Comparison of ENCODE assay signal across 19 cellular contexts in the genomic region with DNA sequence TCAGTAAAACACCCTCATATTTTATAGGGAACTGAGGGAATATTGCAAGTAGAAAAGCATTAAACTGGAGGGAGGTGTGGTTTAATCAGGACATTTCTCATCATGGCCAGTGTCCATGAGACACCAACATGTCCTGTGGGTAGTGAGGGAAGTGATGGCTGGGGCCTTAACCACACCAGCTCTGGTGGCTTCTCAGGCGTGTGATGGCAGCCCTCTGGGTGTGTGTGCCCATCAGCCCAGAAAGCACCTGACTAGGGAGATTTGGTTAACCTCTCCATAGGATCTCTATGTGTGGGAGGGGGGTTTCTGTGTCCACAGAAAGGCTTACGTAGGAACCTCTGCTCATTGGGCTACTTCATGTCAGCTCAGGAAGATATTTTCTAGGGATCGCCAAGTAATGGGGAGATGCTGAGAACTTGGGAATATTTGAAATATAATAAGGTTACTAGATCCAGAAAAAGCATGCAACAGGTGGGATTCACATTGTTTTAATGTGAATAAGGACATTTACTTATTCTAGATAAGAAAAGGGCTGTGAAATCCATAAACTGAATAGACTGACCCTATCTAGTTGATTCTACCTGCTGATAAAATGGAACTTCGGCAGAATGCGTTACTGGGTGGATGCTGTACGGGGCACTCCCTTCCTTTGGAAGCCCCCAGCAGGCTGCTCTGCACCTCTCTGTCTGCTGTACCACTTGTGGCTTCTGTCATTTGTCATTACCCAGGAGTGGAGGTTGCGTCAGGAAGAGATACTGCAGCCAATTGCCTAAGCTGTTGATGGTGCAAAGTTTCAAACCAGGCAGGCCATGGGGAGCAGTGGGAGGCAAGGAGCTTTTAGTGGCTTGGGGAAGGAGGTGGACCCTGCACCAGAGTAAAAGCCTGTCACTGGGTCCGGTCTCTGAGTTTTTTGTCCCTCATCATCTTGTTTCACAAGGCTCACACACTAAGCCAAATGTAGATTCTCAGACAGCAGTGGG. TPM values are rescaled to one million over a fixed set of nuclear protein-coding genes. Genes with fewer than 3 reads are reported as not detected.
A peak's percentile ranks its signal among the peaks of the same experiment; 100 is the strongest.
DNase-seq lines count a peak whose midpoint lies in the region; ATAC-seq and TF ChIP-seq lines count a peak whose summit lies in the region.
"Had no signal": no experiment of that assay in that cellular context is flagged by ENCODE, and none has a peak within 500 bp of the region (broad histone marks: within the 10 kb centered on the region; RNA-seq: fewer than 3 reads in every experiment).

No MANE protein-coding gene starts in this region.

- TF ChIP-seq CTCF in activated B cell treated with CpG ODN at 0.5 μM for 24 hours (IDR thresholded peaks at IDR 0.05) (no peak), vagina (IDR thresholded peaks at IDR 0.05) (no peak)

- no peak overlapping the region for H3K4me3 Mint-ChIP-seq in activated B cell treated with CpG ODN at 0.5 μM for 24 hours
- H3K4me3 Mint-ChIP-seq: GM23338 had no signal

- H4K5ac ChIP-seq in mesendoderm (ENCODE audit: low read length), result no peak overlapping the region

- CTCF ChIA-PET in activated B cell treated with CpG ODN at 0.5 μM for 24 hours (lab: Charles Lee), result interaction anchor here (0.7 to 2.0 kb wide), 6 partner anchors 9 to 92 kb away, joined by 3 to 12 read pairs (median 4); no protein-coding TSS in a partner anchor

- H2AK5ac ChIP-seq in mesendoderm (ENCODE audit: low read length), result no peak overlapping the region

- H3K4ac ChIP-seq in mesendoderm (ENCODE audit: low read depth, low read length), result no peak overlapping the region

- ATAC-seq in right cardiac atrium (peak; percentile 27 to 33), activated B cell treated with CpG ODN at 0.5 μM for 24 hours (ENCODE audit: low read depth) (no peak), HG03108 (IDR thresholded peaks at IDR 0.05; ENCODE audit: unreplicated experiment) (no peak), HG02678 (IDR thresholded peaks at IDR 0.05; ENCODE audit: unreplicated experiment) (no peak)
- ATAC-seq: A549, PC-3 had no signal

- DNase-seq in right cardiac atrium (peak in 1 of 3 donors; percentile 50), cardiac septum (ENCODE audit: low spot score) (no peak), activated B cell treated with CpG ODN at 0.5 μM for 24 hours (no peak), mesendoderm (peak; percentile 57), vagina (ENCODE audit: extremely low spot score in 2 of 2) (no peak), T-helper 1 cell (no peak)
- DNase-seq: C1 segment of cervical spinal cord, DMS 273 treated with DMSO at 0.1 percent for 48 hours, GF-D8, NCI-H1092, NCI-H2081 treated with DMSO at 0.1 percent for 48 hours, NCI-H510A, NCI-H774, PC-3 had no signal

- no peak for TF ChIP-seq POLR2A in vagina (IDR thresholded peaks at IDR 0.05)

- H3K4me1 ChIP-seq in right cardiac atrium (ENCODE audit: control insufficient read depth, insufficient read depth, low read length) (no peaks in the 10 kb centered on the region), mesendoderm (ENCODE audit: control insufficient read depth, low read depth, low read length) (peaks cover 13% of the 10 kb centered on the region), vagina (peaks cover 52% of the 10 kb centered on the region)
- H3K4me1 ChIP-seq: A549 had no signal

- H3K18ac ChIP-seq in mesendoderm (ENCODE audit: low read length), result no peak overlapping the region

- no peak overlapping the region for H2BK5ac ChIP-seq in mesendoderm (ENCODE audit: low read length)

- no peak overlapping the region for H4K8ac ChIP-seq in mesendoderm (ENCODE audit: low read depth, low read length)

- peaks cover 76% of the 10 kb centered on the region for H3K36me3 Mint-ChIP-seq in activated B cell treated with CpG ODN at 0.5 μM for 24 hours (ENCODE audit: low read depth)

- no peaks in the 10 kb centered on the region for H3K27me3 Mint-ChIP-seq in activated B cell treated with CpG ODN at 0.5 μM for 24 hours

- POLR2A ChIA-PET in activated B cell treated with CpG ODN at 0.5 μM for 24 hours (lab: Charles Lee), result interaction anchor here (0.6 to 1.5 kb wide), 3 partner anchors 12 to 1791 kb away, joined by 3 to 5 read pairs (median 4); no protein-coding TSS in a partner anchor

- 64% methylated on average over 8 of the region's 8 CpGs for whole genome bisulfite sequencing in right cardiac atrium
- no CpG with 5 or more reads among the region's 8 CpGs for WGBS in mesendoderm (ENCODE audit: extremely low coverage, insufficient coverage, low lambda C conversion rate)

- H3K36me3 ChIP-seq in mesendoderm (ENCODE audit: control insufficient read depth, insufficient read depth, low read length) (no peaks in the 10 kb centered on the region), vagina (peaks cover 0 to 47% of the 10 kb centered on the region in 2 donors)

- no peak overlapping the region for H2BK120ac ChIP-seq in mesendoderm (ENCODE audit: low read depth, low read length)

- H3K79me1 ChIP-seq in mesendoderm (ENCODE audit: low read length), result no peaks in the 10 kb centered on the region

- H3K23ac ChIP-seq in mesendoderm (ENCODE audit: low read length), result no peak overlapping the region

- H3K4me1 Mint-ChIP-seq in activated B cell treated with CpG ODN at 0.5 μM for 24 hours, result peaks cover 49% of the 10 kb centered on the region

- H3K9me3 ChIP-seq in right cardiac atrium (ENCODE audit: control insufficient read depth, low read length) (no peaks in the 10 kb centered on the region), vagina (no peaks in the 10 kb centered on the region)
- H3K9me3 ChIP-seq: A549, SJSA1 had no signal

- H3K27ac ChIP-seq in right cardiac atrium (ENCODE audit: low read length), result no peak overlapping the region
- no peak overlapping the region for H3K27ac ChIP-seq in mesendoderm (ENCODE audit: low read depth, low read length)
- peak overlapping the region; percentile 53 for H3K27ac ChIP-seq in vagina
- H3K27ac ChIP-seq: A549, SJSA1 had no signal

- H3K27ac Mint-ChIP-seq in activated B cell treated with CpG ODN at 0.5 μM for 24 hours, result peak overlapping the region; percentile 63
- H3K27ac Mint-ChIP-seq: GM23338 had no signal

- no peak overlapping the region for H2BK15ac ChIP-seq in mesendoderm (replicated peaks; ENCODE audit: low read depth)

- no peak overlapping the region for H3K56ac ChIP-seq in mesendoderm (ENCODE audit: low read length)

- H3K4me2 ChIP-seq in mesendoderm (ENCODE audit: low read length), result no peak overlapping the region
- H3K4me2 ChIP-seq: A549, GM23338 had no signal

- H3K27me3 ChIP-seq in right cardiac atrium (ENCODE audit: control insufficient read depth, insufficient read depth), result no peaks in the 10 kb centered on the region
- no peaks in the 10 kb centered on the region for H3K27me3 ChIP-seq in mesendoderm (ENCODE audit: insufficient read depth, low read length, poor library complexity)
- no peaks in the 10 kb centered on the region for H3K27me3 ChIP-seq in vagina
- H3K27me3 ChIP-seq: SJSA1 had no signal

- H3K79me2 ChIP-seq in mesendoderm (ENCODE audit: control insufficient read depth, insufficient read depth, low read length), result no peaks in the 10 kb centered on the region

- no peaks in the 10 kb centered on the region for H3K9me3 Mint-ChIP-seq in activated B cell treated with CpG ODN at 0.5 μM for 24 hours
- H3K9me3 Mint-ChIP-seq: GM23338 had no signal

- H3K9ac ChIP-seq in mesendoderm (ENCODE audit: low read length), result no peak overlapping the region

- intact Hi-C loops in right cardiac atrium (cut with DNase I), result loop anchor here (5.0 to 10.0 kb wide), 4 partner anchors 80 to 217 kb away; partner anchors contain the start of gene PXK (in 2 of the 4)
- intact Hi-C loops in cardiac septum (cut with DNase I), result loop anchor here (5.0 kb wide), 1 partner anchor 80 kb away; the partner anchor contains the start of gene PXK
- intact Hi-C loops in activated B cell treated with CpG ODN at 0.5 μM for 24 hours (cut with micrococcal nuclease), result no loop called here
- intact Hi-C loops in vagina (cut with DNase I), result loop anchor here (5.0 to 10.0 kb wide), 2 partner anchors 90 to 227 kb away; no protein-coding TSS in a partner anchor

- H3K4me3 ChIP-seq in right cardiac atrium (ENCODE audit: low read length), result no peak overlapping the region
- no peak overlapping the region for H3K4me3 ChIP-seq in mesendoderm (ENCODE audit: low read length)
- no peak overlapping the region for H3K4me3 ChIP-seq in vagina
- H3K4me3 ChIP-seq: A549, GM23338, SJSA1 had no signal

RNA-seq across cellular contexts. Expression of gene PDHB, which starts 21.5 kb away (rescaled TPM):
- total RNA-seq in right cardiac atrium, result 100 to 1,000 TPM; 115 to 148 (median 134) TPM
- polyA plus RNA-seq in right cardiac atrium, result 242 TPM
- 174 TPM for total RNA-seq in cardiac septum
- 63.0 and 67.3 TPM in 2 replicates for total RNA-seq in activated B cell treated with CpG ODN at 0.5 μM for 24 hours
- 316 TPM for polyA plus RNA-seq in mesendoderm (2013, experiment 1 of 2)
- 310 TPM for polyA plus RNA-seq in mesendoderm (2013, experiment 2 of 2)
- 76.1 TPM for total RNA-seq in vagina

Comparison
In these comparisons a context has a peak if more than half of its experiments do, and no peak if none do; other contexts are left out.
1. ATAC-seq: peak in right cardiac atrium (2 of 2); none in activated B cell treated with CpG ODN at 0.5 μM for 24 hours (single experiment), HG03108 (single experiment) and HG02678 (single experiment).